Comparison of ENCODE assay signal across 8 cellular contexts in genomic region chr19:38930776-38931761, GRCh38. TPM values are rescaled to one million over a fixed set of nuclear protein-coding genes. Genes with fewer than 3 reads are reported as not detected.
DNase-seq lines count a peak whose midpoint lies in the region; ATAC-seq and TF ChIP-seq lines count a peak whose summit lies in the region.

TSS of gene MRPS12 (plus strand) at chr19:38930944. CDS start at chr19:38931295, 351 bp downstream.

- TF ChIP-seq CTCF in KMS-11 (conservative IDR thresholded peaks at IDR 0.05; ENCODE audit: low read depth, low read length) (no peak), foreskin keratinocyte (conservative IDR thresholded peaks at IDR 0.05) (no peak), neural crest cell (conservative IDR thresholded peaks at IDR 0.05) (no peak), subcutaneous adipose tissue (IDR thresholded peaks at IDR 0.05; ENCODE audit: low read depth) (no peak)

- no peaks in the 10 kb centered on the region for H3K27me3 ChIP-seq in KMS-11 (ENCODE audit: insufficient read depth, low read depth)
- H3K27me3 ChIP-seq in foreskin keratinocyte = no peaks in the 10 kb centered on the region

- peaks cover 41% of the 10 kb centered on the region for H3K4me1 Mint-ChIP-seq in activated naive CD4-positive, alpha-beta T cell treated with anti-CD3 and anti-CD28 coated beads for 36 hours (ENCODE audit: low read depth)
- H3K4me1 Mint-ChIP-seq in neural crest cell = peaks cover 28% of the 10 kb centered on the region

- H3K9me3 Mint-ChIP-seq in activated naive CD4-positive, alpha-beta T cell treated with anti-CD3 and anti-CD28 coated beads for 36 hours = peaks cover 4% of the 10 kb centered on the region
- peaks cover 4% of the 10 kb centered on the region for H3K9me3 Mint-ChIP-seq in neural crest cell

- H3K27ac ChIP-seq in KMS-11 (peak within 1 kb of the TSS; percentile 73), foreskin keratinocyte (peak within 1 kb of the TSS; percentile 71)

- H3K9ac ChIP-seq in KMS-11 = peak within 1 kb of the TSS; percentile 78

- CTCF ChIA-PET in activated naive CD4-positive, alpha-beta T cell treated with anti-CD3 and anti-CD28 coated beads for 36 hours (lab: Charles Lee) = interaction anchor here (0.6 to 2.4 kb wide), 29 partner anchors 9 to 528 kb away, joined by 3 to 22 read pairs (median 4); partner anchors contain the start of genes FAM98C, NFKBIB, RINL and SIRT2

- H3K4me2 ChIP-seq in KMS-11 = peak within 1 kb of the TSS; percentile 91

- no peak within 1 kb of the TSS for H3K4me3 ChIP-seq in KMS-11 (IDR thresholded peaks at IDR 0.05; ENCODE audit: insufficient read depth, low read depth, low read length)

- peak within 1 kb of the TSS; percentile 98 for H3K4me3 Mint-ChIP-seq in activated naive CD4-positive, alpha-beta T cell treated with anti-CD3 and anti-CD28 coated beads for 36 hours
- peak within 1 kb of the TSS; percentile 100 for H3K4me3 Mint-ChIP-seq in neural crest cell

- peaks cover 20% of the 10 kb centered on the region for H3K79me2 ChIP-seq in KMS-11 (ENCODE audit: insufficient read depth, low read depth)

- peaks cover 31% of the 10 kb centered on the region for H3K36me3 Mint-ChIP-seq in activated naive CD4-positive, alpha-beta T cell treated with anti-CD3 and anti-CD28 coated beads for 36 hours (ENCODE audit: low read depth)
- peaks cover 19% of the 10 kb centered on the region for H3K36me3 Mint-ChIP-seq in neural crest cell (ENCODE audit: low read depth)

- intact Hi-C loops in activated naive CD4-positive, alpha-beta T cell treated with anti-CD3 and anti-CD28 coated beads for 36 hours (cut with micrococcal nuclease) = loop anchor here (1.0 to 2.0 kb wide), 12 partner anchors 32 to 596 kb away; partner anchors contain the start of genes CATSPERG, ECH1, FAM98C and NFKBIB

- ATAC-seq in GM21737 (IDR thresholded peaks at IDR 0.05; ENCODE audit: unreplicated experiment) = peak; percentile 91
- ATAC-seq in foreskin keratinocyte = peak; percentile 94

- DNase-seq in EL (peak; percentile 99), RKO (ENCODE audit: low spot score) (peak; percentile 99), foreskin keratinocyte (peak; percentile 94 to 97), neural crest cell (ENCODE audit: low read depth, low spot score) (peak; percentile 95)
- DNase-seq in activated naive CD4-positive, alpha-beta T cell treated with anti-CD3 and anti-CD28 coated beads for 36 hours = peak; percentile 99

- H3K4me1 ChIP-seq in KMS-11 (ENCODE audit: low read depth, poor library complexity, severe bottlenecking) (peaks cover 18% of the 10 kb centered on the region), foreskin keratinocyte (no peaks in the 10 kb centered on the region)

- H4K20me1 ChIP-seq in KMS-11 (ENCODE audit: insufficient read depth) = no peaks in the 10 kb centered on the region

- H3K27me3 Mint-ChIP-seq in activated naive CD4-positive, alpha-beta T cell treated with anti-CD3 and anti-CD28 coated beads for 36 hours (ENCODE audit: low read depth) = no peaks in the 10 kb centered on the region
- no peaks in the 10 kb centered on the region for H3K27me3 Mint-ChIP-seq in neural crest cell (ENCODE audit: low read depth)

- 0 out of 2 replicates have a peak, but pooled peaks cover 7% of the 10 kb centered on the region for H3K36me3 ChIP-seq in KMS-11 (ENCODE audit: insufficient read depth)

- H2AFZ ChIP-seq in KMS-11 (ENCODE audit: low read depth) = peak within 1 kb of the TSS; percentile 82

- H3K27ac Mint-ChIP-seq in activated naive CD4-positive, alpha-beta T cell treated with anti-CD3 and anti-CD28 coated beads for 36 hours = peak within 1 kb of the TSS; percentile 96
- peak within 1 kb of the TSS; percentile 99 for H3K27ac Mint-ChIP-seq in neural crest cell (ENCODE audit: unreplicated experiment)

RNA-seq across cellular contexts. Expression of gene MRPS12, which starts in this region (rescaled TPM):
- total RNA-seq in activated naive CD4-positive, alpha-beta T cell treated with anti-CD3 and anti-CD28 coated beads for 36 hours = 10 to 100 TPM; 49.0 to 56.0 TPM
- total RNA-seq in foreskin keratinocyte (81.3 and 84.7 TPM in 2 replicates), neural crest cell (34.4 and 38.5 TPM in 2 replicates), subcutaneous adipose tissue (10 to 100 TPM; 10.1 to 26.0 (median 23.0) TPM)
- polyA plus RNA-seq in foreskin keratinocyte = 127 and 128 TPM in 2 replicates
